1 cellular context compared by ENCODE assay signal in the genomic region with DNA sequence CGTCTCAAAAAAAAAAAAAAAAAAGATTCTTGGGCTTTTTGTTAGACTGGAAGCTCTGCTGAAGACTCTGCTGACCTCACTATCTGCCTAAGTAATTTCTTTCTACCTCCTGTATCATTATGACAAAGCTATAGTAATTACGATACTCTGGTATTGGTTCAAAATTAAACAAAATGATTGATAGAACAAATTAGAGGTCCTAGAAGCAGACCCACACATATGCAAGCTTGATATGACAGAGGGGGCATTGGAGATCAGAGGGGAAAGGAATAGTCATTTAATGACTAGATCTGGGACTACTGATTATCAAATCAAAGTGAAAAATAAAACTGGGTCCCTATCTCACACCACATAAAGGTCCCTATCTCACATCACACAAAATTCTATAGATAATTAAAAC.
A peak's percentile ranks its signal among the peaks of the same experiment; 100 is the strongest.
TF ChIP-seq lines count a peak whose summit lies in the region.

No MANE protein-coding gene starts in this region.

TF ChIP-seq in GM12878, 131 proteins besides CTCF, POLR2A, EP300 and RAD21:
- peak; percentile 25; the same call in 1 of the 2 replicates for TF ChIP-seq JUNB (IDR thresholded peaks at IDR 0.05)
- no peak for TF ChIP-seq FOXK2 (IDR thresholded peaks at IDR 0.05)
TF ChIP-seq in GM12878: peak in this region for 1.
